13 cellular contexts compared by ENCODE assay signal in the genomic region with DNA sequence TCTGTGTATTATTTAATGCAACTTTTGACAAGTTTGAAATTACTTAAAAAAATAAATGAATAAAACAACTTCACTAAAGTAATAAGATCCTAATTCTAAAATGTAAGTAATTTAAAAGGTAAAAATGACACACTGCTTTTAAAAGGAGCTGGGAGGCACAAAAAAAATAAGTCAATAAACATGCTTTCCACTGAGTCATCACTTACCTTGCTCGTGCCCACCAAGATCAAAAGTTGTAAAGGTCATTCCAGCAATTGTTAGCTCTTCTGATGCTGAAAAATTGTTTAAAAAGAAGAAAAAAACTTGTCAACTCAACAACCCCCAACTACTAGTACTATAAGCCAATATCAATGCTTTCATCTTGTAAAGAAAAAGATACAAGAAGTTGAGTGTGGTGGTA. TPM values are rescaled to one million over a fixed set of nuclear protein-coding genes. Genes with fewer than 3 reads are reported as not detected.
DNase-seq lines count a peak whose midpoint lies in the region; FAIRE-seq and TF ChIP-seq lines count a peak whose summit lies in the region.
"Had no signal": no experiment of that assay in that cellular context is flagged by ENCODE, and none has a peak within 500 bp of the region (broad histone marks: within the 10 kb centered on the region; RNA-seq: fewer than 3 reads in every experiment).

No MANE protein-coding gene starts in this region.

- POLR2A ChIA-PET in CD4-positive, alpha-beta memory T cell (lab: Charles Lee; ENCODE audit: partially characterized antibody), result interaction anchor here (0.7 to 3.2 kb wide), 4 partner anchors 9 to 68 kb away, joined by 3 to 28 read pairs (median 6); partner anchors contain the start of genes SAR1A and TYSND1

- H2AFZ ChIP-seq in mesenchymal stem cell (ENCODE audit: low read depth, low read length), result no peak overlapping the region

- H3K36me3 ChIP-seq in CD4-positive, alpha-beta memory T cell (ENCODE audit: insufficient read depth, low read length), result peaks cover 56% of the 10 kb centered on the region
- H3K36me3 ChIP-seq in mesenchymal stem cell (ENCODE audit: control insufficient read depth in 1 of 2, insufficient read depth in 2 of 2, low read depth in 1 of 2, low read length in 2 of 2), result peaks cover 17 to 89% of the 10 kb centered on the region in 2 experiments
- peaks cover 9% of the 10 kb centered on the region in 2 donors for H3K36me3 ChIP-seq in kidney (ENCODE audit: control insufficient read depth in 1 of 2, insufficient read depth in 2 of 2, low read length in 2 of 2)

- no peak overlapping the region for H2BK120ac ChIP-seq in mesenchymal stem cell (ENCODE audit: low read depth, low read length)

- H4K8ac ChIP-seq in mesenchymal stem cell (ENCODE audit: low read length), result no peak overlapping the region

- peak overlapping the region; percentile 95 for H3K27ac Mint-ChIP-seq in activated naive CD4-positive, alpha-beta T cell treated with anti-CD3 and anti-CD28 coated beads for 36 hours
- H3K27ac Mint-ChIP-seq in CD4-positive, alpha-beta memory T cell, result peak overlapping the region in 5 of 7 donors; percentile 16 to 48 (median 37)
- H3K27ac Mint-ChIP-seq in activated T-helper 2 cell treated with anti-CD3 and anti-CD28 coated beads, Interferon-gamma antibody, Interleukin-2, Interleukin-4, amounts not matched to agents 10 μg/mL and 5 μg/mL and 100 μg/mL, durations not matched to agents 14 hours and 24 hours and 36 hours, result no peak overlapping the region
- peak overlapping the region; percentile 66 for H3K27ac Mint-ChIP-seq in osteocyte (ENCODE audit: unreplicated experiment)

- peaks cover 49% of the 10 kb centered on the region for H3K4me1 ChIP-seq in CD4-positive, alpha-beta memory T cell (ENCODE audit: insufficient read depth, low read length)
- H3K4me1 ChIP-seq in mesenchymal stem cell (ENCODE audit: control insufficient read depth, insufficient read depth, low read depth, low read length) (peaks cover 3% of the 10 kb centered on the region), kidney (ENCODE audit: control insufficient read depth in 1 of 2, insufficient read depth in 1 of 2, low read depth in 1 of 2, low read length in 2 of 2) (peaks cover 0 to 4% of the 10 kb centered on the region in 2 donors)

- no peak overlapping the region for H4K91ac ChIP-seq in mesenchymal stem cell (ENCODE audit: low read length)

- no peak overlapping the region for H2BK12ac ChIP-seq in mesenchymal stem cell (ENCODE audit: low read length in 2 of 2)

- intact Hi-C loops in activated naive CD4-positive, alpha-beta T cell treated with anti-CD3 and anti-CD28 coated beads for 36 hours (cut with micrococcal nuclease), result loop anchor here (5.0 to 10.0 kb wide), 4 partner anchors 42 to 1924 kb away; partner anchors contain the start of genes EIF4EBP2 and SPOCK2
- intact Hi-C loops in CD4-positive, alpha-beta memory T cell (cut with micrococcal nuclease), result loop anchor here (1.0 kb wide), 1 partner anchor 9 kb away; no protein-coding TSS in a partner anchor
- intact Hi-C loops in activated T-helper 2 cell treated with anti-CD3 and anti-CD28 coated beads, Interferon-gamma antibody, Interleukin-2, Interleukin-4, amounts not matched to agents 10 μg/mL and 5 μg/mL and 100 μg/mL, durations not matched to agents 14 hours and 24 hours and 36 hours (cut with micrococcal nuclease), result loop anchor here (5.0 kb wide), 2 partner anchors 37 to 112 kb away; no protein-coding TSS in a partner anchor
- intact Hi-C loops in kidney (cut with DNase I), result no loop called here

- H3K18ac ChIP-seq in mesenchymal stem cell (ENCODE audit: low read depth in 1 of 2, low read length in 2 of 2), result no peak overlapping the region

- H3K9me3 ChIP-seq in CD4-positive, alpha-beta memory T cell (ENCODE audit: control insufficient read depth in 1 of 2, low read length in 2 of 2), result no peaks in the 10 kb centered on the region
- H3K9me3 ChIP-seq in mesenchymal stem cell (ENCODE audit: control insufficient read depth, low read length) (no peaks in the 10 kb centered on the region), kidney (ENCODE audit: control insufficient read depth in 1 of 2, low read length in 2 of 2) (no peaks in the 10 kb centered on the region)

- H2AK5ac ChIP-seq in mesenchymal stem cell (ENCODE audit: low read length, severe bottlenecking), result no peak overlapping the region

- H3K4ac ChIP-seq in mesenchymal stem cell (ENCODE audit: low read depth in 1 of 2, low read length in 2 of 2), result no peak overlapping the region

- H3K4me1 Mint-ChIP-seq in activated naive CD4-positive, alpha-beta T cell treated with anti-CD3 and anti-CD28 coated beads for 36 hours (ENCODE audit: low read depth), result peaks cover 55% of the 10 kb centered on the region
- peaks cover 47 to 61% (median 53%) of the 10 kb centered on the region in 4 donors for H3K4me1 Mint-ChIP-seq in CD4-positive, alpha-beta memory T cell
- H3K4me1 Mint-ChIP-seq in activated T-helper 2 cell treated with anti-CD3 and anti-CD28 coated beads, Interferon-gamma antibody, Interleukin-2, Interleukin-4, amounts not matched to agents 10 μg/mL and 5 μg/mL and 100 μg/mL, durations not matched to agents 14 hours and 24 hours and 36 hours (ENCODE audit: low read depth), result peaks cover 48% of the 10 kb centered on the region
- H3K4me1 Mint-ChIP-seq in osteocyte (ENCODE audit: unreplicated experiment), result peaks cover 26% of the 10 kb centered on the region

- FAIRE-seq in kidney (lab: Jason Lieb, UNC), result no peak

- H3K23ac ChIP-seq in mesenchymal stem cell (ENCODE audit: low read length in 2 of 2), result no peak overlapping the region

- no peak overlapping the region for H2BK5ac ChIP-seq in mesenchymal stem cell (ENCODE audit: low read depth, low read length, poor library complexity, severe bottlenecking)

- H3K14ac ChIP-seq in mesenchymal stem cell (ENCODE audit: low read length in 2 of 2), result no peak overlapping the region

- no peak overlapping the region for H3K4me2 ChIP-seq in mesenchymal stem cell (ENCODE audit: low read length, poor library complexity, severe bottlenecking)

- TF ChIP-seq CTCF in osteocyte (IDR thresholded peaks at IDR 0.05) (no peak), kidney (IDR thresholded peaks at IDR 0.05; ENCODE audit: borderline replicate concordance, extremely low read depth, insufficient read depth) (no peak)

- H3K27me3 Mint-ChIP-seq in activated naive CD4-positive, alpha-beta T cell treated with anti-CD3 and anti-CD28 coated beads for 36 hours (ENCODE audit: low read depth), result no peaks in the 10 kb centered on the region
- no peaks in the 10 kb centered on the region for H3K27me3 Mint-ChIP-seq in CD4-positive, alpha-beta memory T cell
- no peaks in the 10 kb centered on the region for H3K27me3 Mint-ChIP-seq in activated T-helper 2 cell treated with anti-CD3 and anti-CD28 coated beads, Interferon-gamma antibody, Interleukin-2, Interleukin-4, amounts not matched to agents 10 μg/mL and 5 μg/mL and 100 μg/mL, durations not matched to agents 14 hours and 24 hours and 36 hours (ENCODE audit: low read depth)
- H3K27me3 Mint-ChIP-seq in osteocyte (ENCODE audit: unreplicated experiment), result no peaks in the 10 kb centered on the region

- CTCF ChIA-PET in activated naive CD4-positive, alpha-beta T cell treated with anti-CD3 and anti-CD28 coated beads for 36 hours (lab: Charles Lee), result interaction anchor here (0.6 to 1.1 kb wide), 2 partner anchors 14 to 162 kb away, joined by 3 to 5 read pairs; partner anchors contain the start of gene TYSND1
- CTCF ChIA-PET in CD4-positive, alpha-beta memory T cell (lab: Charles Lee; ENCODE audit: partially characterized antibody), result interaction anchor here (0.7 to 1.3 kb wide), 3 partner anchors 14 to 204 kb away, joined by 3 to 13 read pairs (median 4); partner anchors contain the start of gene TYSND1

- peaks cover 10% of the 10 kb centered on the region for H3K79me1 ChIP-seq in mesenchymal stem cell (replicated peaks; ENCODE audit: low read length, poor library complexity, severe bottlenecking)

- 60% methylated on average over 1 of the region's 1 CpG for WGBS in mesenchymal stem cell

- no peaks in the 10 kb centered on the region for H3K27me3 ChIP-seq in CD4-positive, alpha-beta memory T cell (ENCODE audit: insufficient read depth, low read length)
- H3K27me3 ChIP-seq in mesenchymal stem cell (ENCODE audit: control insufficient read depth in 1 of 2, insufficient read depth in 1 of 2, low read length in 2 of 2), result no peaks in the 10 kb centered on the region

- H3K27ac ChIP-seq in CD4-positive, alpha-beta memory T cell (ENCODE audit: low read depth, low read length), result no peak overlapping the region
- no peak overlapping the region for H3K27ac ChIP-seq in mesenchymal stem cell (ENCODE audit: low read length, poor library complexity, severe bottlenecking)
- H3K27ac ChIP-seq in kidney (ENCODE audit: low read depth in 2 of 2, low read length in 2 of 2), result no peak overlapping the region
- H3K27ac ChIP-seq: HL-60 had no signal

- H2BK15ac ChIP-seq in mesenchymal stem cell (ENCODE audit: low read depth, poor library complexity, severe bottlenecking), result no peak overlapping the region

- no peak overlapping the region for H3K9ac ChIP-seq in mesenchymal stem cell (ENCODE audit: low read length)
- H3K9ac ChIP-seq in kidney (ENCODE audit: low read length in 2 of 2), result no peak overlapping the region

- no peak overlapping the region for H3K4me3 ChIP-seq in CD4-positive, alpha-beta memory T cell (ENCODE audit: low read length in 2 of 2)
- no peak overlapping the region for H3K4me3 ChIP-seq in mesenchymal stem cell (ENCODE audit: insufficient read depth in 1 of 2, low read depth in 1 of 2, low read length in 2 of 2)
- H3K4me3 ChIP-seq in kidney (ENCODE audit: low read length in 2 of 2), result no peak overlapping the region

- DNase-seq in activated naive CD4-positive, alpha-beta T cell treated with anti-CD3 and anti-CD28 coated beads for 36 hours, result no peak
- DNase-seq in activated naive CD4-positive, alpha-beta T cell (lab: John Stamatoyannopoulos, UW), result no peak
- DNase-seq in CD4-positive, alpha-beta memory T cell, result no peak
- DNase-seq in activated T-helper 2 cell treated with anti-CD3 and anti-CD28 coated beads, Interferon-gamma antibody, Interleukin-2, Interleukin-4, amounts not matched to agents 10 μg/mL and 5 μg/mL and 100 μg/mL, durations not matched to agents 14 hours and 24 hours and 36 hours (ENCODE audit: low spot score), result no peak
- DNase-seq in osteocyte (ENCODE audit: extremely low spot score, unreplicated experiment), result no peak
- DNase-seq in mesenchymal stem cell, result no peak
- no peak for DNase-seq in kidney
- DNase-seq: COR-L47, KBM-7, NCI-H1092 treated with DMSO at 0.1 percent for 48 hours, NCI-H1694 treated with DMSO at 0.1 percent for 48 hours, NCI-H446 had no signal

- peaks cover 49% of the 10 kb centered on the region for H3K36me3 Mint-ChIP-seq in activated naive CD4-positive, alpha-beta T cell treated with anti-CD3 and anti-CD28 coated beads for 36 hours (ENCODE audit: low read depth)
- peaks cover 56 to 72% of the 10 kb centered on the region in 2 donors for H3K36me3 Mint-ChIP-seq in CD4-positive, alpha-beta memory T cell
- peaks cover 89% of the 10 kb centered on the region for H3K36me3 Mint-ChIP-seq in activated T-helper 2 cell treated with anti-CD3 and anti-CD28 coated beads, Interferon-gamma antibody, Interleukin-2, Interleukin-4, amounts not matched to agents 10 μg/mL and 5 μg/mL and 100 μg/mL, durations not matched to agents 14 hours and 24 hours and 36 hours (ENCODE audit: low read depth)
- peaks cover 44% of the 10 kb centered on the region for H3K36me3 Mint-ChIP-seq in osteocyte (ENCODE audit: unreplicated experiment)

- H3K9me3 Mint-ChIP-seq in activated naive CD4-positive, alpha-beta T cell treated with anti-CD3 and anti-CD28 coated beads for 36 hours, result no peaks in the 10 kb centered on the region
- H3K9me3 Mint-ChIP-seq in CD4-positive, alpha-beta memory T cell, result peaks cover 0 to 1% (median 0%) of the 10 kb centered on the region in 8 donors
- no peaks in the 10 kb centered on the region for H3K9me3 Mint-ChIP-seq in activated T-helper 2 cell treated with anti-CD3 and anti-CD28 coated beads, Interferon-gamma antibody, Interleukin-2, Interleukin-4, amounts not matched to agents 10 μg/mL and 5 μg/mL and 100 μg/mL, durations not matched to agents 14 hours and 24 hours and 36 hours
- H3K9me3 Mint-ChIP-seq in osteocyte (ENCODE audit: unreplicated experiment), result no peaks in the 10 kb centered on the region

- no peak overlapping the region for H3K4me3 Mint-ChIP-seq in activated naive CD4-positive, alpha-beta T cell treated with anti-CD3 and anti-CD28 coated beads for 36 hours
- no peak overlapping the region for H3K4me3 Mint-ChIP-seq in CD4-positive, alpha-beta memory T cell
- peak overlapping the region; percentile 5 for H3K4me3 Mint-ChIP-seq in activated T-helper 2 cell treated with anti-CD3 and anti-CD28 coated beads, Interferon-gamma antibody, Interleukin-2, Interleukin-4, amounts not matched to agents 10 μg/mL and 5 μg/mL and 100 μg/mL, durations not matched to agents 14 hours and 24 hours and 36 hours (ENCODE audit: low read depth)
- H3K4me3 Mint-ChIP-seq in osteocyte (ENCODE audit: unreplicated experiment), result no peak overlapping the region

RNA-seq across cellular contexts. Expression of gene SAR1A, which starts 9.5 kb away (rescaled TPM):
- total RNA-seq in activated naive CD4-positive, alpha-beta T cell treated with anti-CD3 and anti-CD28 coated beads for 36 hours, result 100 to 1,000 TPM; 101 to 109 TPM
- total RNA-seq in CD4-positive, alpha-beta memory T cell, result 100 to 1,000 TPM in 1 of 2 experiments, 10 to 100 TPM in 1; 87.3 to 100 TPM
- polyA plus RNA-seq in CD4-positive, alpha-beta memory T cell, result 10 to 100 TPM; 25.2 to 30.6 TPM
- total RNA-seq in activated T-helper 2 cell treated with anti-CD3 and anti-CD28 coated beads, Interferon-gamma antibody, Interleukin-2, Interleukin-4, amounts not matched to agents 10 μg/mL and 5 μg/mL and 100 μg/mL, durations not matched to agents 14 hours and 24 hours and 36 hours, result 115 and 129 TPM in 2 replicates
- total RNA-seq in osteocyte (143 and 168 TPM in 2 replicates), kidney (109 TPM)
- 103 TPM for polyA plus RNA-seq in mesenchymal stem cell (2013, experiment 1 of 2)
- 104 TPM for polyA plus RNA-seq in mesenchymal stem cell (2013, experiment 2 of 2)
- polyA plus RNA-seq in kidney (ENCODE audit: insufficient read depth, low read depth, low replicate concordance), result 55.7 TPM

RNA-seq across cellular contexts. Expression of gene TYSND1, which starts 14.3 kb away (rescaled TPM):
- total RNA-seq in activated naive CD4-positive, alpha-beta T cell treated with anti-CD3 and anti-CD28 coated beads for 36 hours, result 10 to 100 TPM; 12.5 to 13.0 TPM
- 10 to 100 TPM; 29.3 to 31.4 TPM for total RNA-seq in CD4-positive, alpha-beta memory T cell
- polyA plus RNA-seq in CD4-positive, alpha-beta memory T cell, result 10 to 100 TPM; 16.4 to 21.9 TPM
- 12.5 and 13.6 TPM in 2 replicates for total RNA-seq in activated T-helper 2 cell treated with anti-CD3 and anti-CD28 coated beads, Interferon-gamma antibody, Interleukin-2, Interleukin-4, amounts not matched to agents 10 μg/mL and 5 μg/mL and 100 μg/mL, durations not matched to agents 14 hours and 24 hours and 36 hours
- 13.8 and 15.6 TPM in 2 replicates for total RNA-seq in osteocyte
- 4.0 TPM for polyA plus RNA-seq in mesenchymal stem cell (2013, experiment 1 of 2)
- 4.1 TPM for polyA plus RNA-seq in mesenchymal stem cell (2013, experiment 2 of 2)
- total RNA-seq in kidney, result 13.8 TPM
- 12.9 TPM for polyA plus RNA-seq in kidney (ENCODE audit: insufficient read depth, low read depth, low replicate concordance)

RNA-seq across cellular contexts. Expression of gene AIFM2, which starts 28.2 kb away (rescaled TPM):
- total RNA-seq in activated naive CD4-positive, alpha-beta T cell treated with anti-CD3 and anti-CD28 coated beads for 36 hours, result 1 to 10 TPM; 3.0 to 3.3 TPM
- 1 to 10 TPM; 4.7 to 5.8 TPM for total RNA-seq in CD4-positive, alpha-beta memory T cell
- polyA plus RNA-seq in CD4-positive, alpha-beta memory T cell, result 1 to 10 TPM in 1 of 2 donors, under 1 TPM in 1; 0.68 to 2.7 TPM
- 9.5 and 11.6 TPM in 2 replicates for total RNA-seq in activated T-helper 2 cell treated with anti-CD3 and anti-CD28 coated beads, Interferon-gamma antibody, Interleukin-2, Interleukin-4, amounts not matched to agents 10 μg/mL and 5 μg/mL and 100 μg/mL, durations not matched to agents 14 hours and 24 hours and 36 hours
- total RNA-seq in osteocyte, result 11.7 and 12.1 TPM in 2 replicates
- 10.2 TPM for polyA plus RNA-seq in mesenchymal stem cell (2013, experiment 1 of 2)
- polyA plus RNA-seq in mesenchymal stem cell (2013, experiment 2 of 2), result 10.0 TPM
- total RNA-seq in kidney, result 12.7 TPM
- 14.8 TPM for polyA plus RNA-seq in kidney (ENCODE audit: insufficient read depth, low read depth, low replicate concordance)
